In genomic region chr7:49424109-49424508, GRCh38 we compare ENCODE assay signal across 23 cellular contexts.
A peak's percentile ranks its signal among the peaks of the same experiment; 100 is the strongest.
DNase-seq lines count a peak whose midpoint lies in the region; ATAC-seq, FAIRE-seq and TF ChIP-seq lines count a peak whose summit lies in the region.
"Had no signal": no experiment of that assay in that cellular context is flagged by ENCODE, and none has a peak within 500 bp of the region (broad histone marks: within the 10 kb centered on the region; RNA-seq: fewer than 3 reads in every experiment).

No MANE protein-coding gene starts in this region.

- H3K27me3 ChIP-seq in HepG2 (ENCODE audit: control insufficient read depth in 1 of 2, insufficient read depth in 2 of 2, low read length in 2 of 2) = no peaks in the 10 kb centered on the region
- H3K27me3 ChIP-seq in right lobe of liver = no peaks in the 10 kb centered on the region
- H3K27me3 ChIP-seq in PC-3 (ENCODE audit: low read length) = no peaks in the 10 kb centered on the region
- no peaks in the 10 kb centered on the region for H3K27me3 ChIP-seq in WERI-Rb-1 (ENCODE audit: insufficient read depth, low read depth, severe bottlenecking)
- H3K27me3 ChIP-seq: BE2C had no signal

- no peak overlapping the region for H3K9ac ChIP-seq in HepG2 (ENCODE audit: insufficient read depth, low read depth, low read length)
- H3K9ac ChIP-seq in PC-3 (ENCODE audit: low read length) = peak overlapping the region; percentile 44; the same call in 1 of the 2 replicates

- H3K4me1 ChIP-seq in HepG2 (ENCODE audit: insufficient read depth, low read length) (no peaks in the 10 kb centered on the region), right lobe of liver (no peaks in the 10 kb centered on the region), PC-3 (ENCODE audit: insufficient read depth, low read length) (peaks cover 47% of the 10 kb centered on the region)
- H3K4me1 ChIP-seq: BE2C, Caco-2 had no signal

- TF ChIP-seq RAD21 in HepG2 (CRISPR knock-in tag; IDR thresholded peaks at IDR 0.05) = no peak

- no peak overlapping the region for H2AFZ ChIP-seq in HepG2 (ENCODE audit: low read length)
- H2AFZ ChIP-seq in PC-3 (ENCODE audit: low read length) = no peak overlapping the region

- H3K36me3 ChIP-seq in HepG2 (replicated peaks in 1 of 2; ENCODE audit: control insufficient read depth in 1 of 2, insufficient read depth in 2 of 2, low read length in 2 of 2) (no peaks in the 10 kb centered on the region), right lobe of liver (no peaks in the 10 kb centered on the region), PC-3 (ENCODE audit: low read depth, low read length) (no peaks in the 10 kb centered on the region), WERI-Rb-1 (no peaks in the 10 kb centered on the region)
- H3K36me3 ChIP-seq: BE2C had no signal

- in situ Hi-C loops in HepG2 (cut with HindIII; ENCODE audit: extremely low pct_ligation_motif_present, low pct_unique_long_range_greater_than_20kb) = no loop called here

- no peak for FAIRE-seq in HepG2 (lab: Jason Lieb, UNC)
- FAIRE-seq in frontal cortex (lab: Jason Lieb, UNC) = peak; percentile 36
- FAIRE-seq: GM12891, HTR-8/SVneo had no signal

- H3F3A ChIP-seq in PC-3 (ENCODE audit: low read length, unreplicated experiment) = no peaks in the 10 kb centered on the region

- H4K20me1 ChIP-seq in HepG2 (ENCODE audit: insufficient read depth, low read length) (no peaks in the 10 kb centered on the region), PC-3 (ENCODE audit: low read length) (no peaks in the 10 kb centered on the region)

- H3K4me2 ChIP-seq in HepG2 (ENCODE audit: low read depth, low read length) = no peak overlapping the region
- peak overlapping the region; percentile 62 for H3K4me2 ChIP-seq in PC-3 (ENCODE audit: low read length)

- no peaks in the 10 kb centered on the region for H3K9me2 ChIP-seq in PC-3 (replicated peaks; ENCODE audit: low read length)

- H3K27ac ChIP-seq in HepG2 (ENCODE audit: extremely low read length, insufficient read depth, low read length) (no peak overlapping the region), right lobe of liver (no peak overlapping the region), PC-3 (ENCODE audit: low read length) (peak overlapping the region; percentile 92), WERI-Rb-1 (no peak overlapping the region)

- ATAC-seq in HepG2 (no peak), right lobe of liver (no peak), PC-3 (peak; percentile 82), HG02610 (IDR thresholded peaks at IDR 0.05; ENCODE audit: unreplicated experiment) (no peak), GM21737 (IDR thresholded peaks at IDR 0.05; ENCODE audit: unreplicated experiment) (no peak)
- ATAC-seq: HCT116 had no signal

- DNase-seq in HepG2 (ENCODE audit: low spot score) = no peak
- no peak for DNase-seq in right lobe of liver
- peak; percentile 66 for DNase-seq in PC-3
- DNase-seq in frontal cortex (ENCODE audit: low spot score in 2 of 2) = no peak
- no peak for DNase-seq in AG20443 (ENCODE audit: low spot score)
- DNase-seq in WERI-Rb-1 = no peak
- DNase-seq: 8988T; BE2C; C1 segment of cervical spinal cord; Caco-2; CD4-positive, CD25-positive, alpha-beta regulatory T cell; DMS153; DND-41; EL; GOT3; H7; HFFc6; KBM-7 had no signal

- H3K9me3 ChIP-seq in HepG2 (ENCODE audit: low read length) (no peaks in the 10 kb centered on the region; the same call in 1 of the 2 replicates), right lobe of liver (no peaks in the 10 kb centered on the region), PC-3 (ENCODE audit: low read length) (no peaks in the 10 kb centered on the region), WERI-Rb-1 (ENCODE audit: severe bottlenecking) (no peaks in the 10 kb centered on the region)
- H3K9me3 ChIP-seq: BE2C, Caco-2 had no signal

- BruUV-seq in HepG2 (replicated peaks; lab: Mats Ljungman, UMichigan) = no TSS peak
- no TSS peak for BruUV-seq in PC-3 (replicated peaks; lab: Mats Ljungman, UMichigan)

- CTCF ChIA-PET in HepG2 (lab: Yijun Ruan, JAX; ENCODE audit: low intra/inter-chr PET ratio, low total read pairs) (no interaction called here), PC-3 (lab: Charles Lee) (no interaction called here)

- H3K79me2 ChIP-seq in HepG2 (ENCODE audit: insufficient read depth, low read length) (no peaks in the 10 kb centered on the region), PC-3 (ENCODE audit: low read length) (no peaks in the 10 kb centered on the region)

- H3K4me3 ChIP-seq in HepG2 (replicated peaks in 1 of 3; ENCODE audit: insufficient read depth in 1 of 3, low read depth in 2 of 3, low read length in 3 of 3) (no peak overlapping the region), right lobe of liver (no peak overlapping the region), PC-3 (ENCODE audit: low read length) (no peak overlapping the region), WERI-Rb-1 (ENCODE audit: low read depth, low read length) (no peak overlapping the region)

- TF ChIP-seq EP300 in HepG2 (IDR thresholded peaks at IDR 0.05; ENCODE audit: low read depth in 2 of 2, low read length in 2 of 2) (no peak), HepG2 (CRISPR knock-in tag; IDR thresholded peaks at IDR 0.05; ENCODE audit: borderline replicate concordance) (no peak)

- no peak for TF ChIP-seq CTCF in HepG2 (CRISPR knock-in tag; IDR thresholded peaks at IDR 0.05)
- TF ChIP-seq CTCF in right lobe of liver (IDR thresholded peaks at IDR 0.05) = no peak
- TF ChIP-seq CTCF in PC-3 (conservative IDR thresholded peaks at IDR 0.05; ENCODE audit: low read depth, low read length) = no peak
- no peak for TF ChIP-seq CTCF in WERI-Rb-1 (IDR thresholded peaks at IDR 0.05; ENCODE audit: low read depth, low read length)

- TF ChIP-seq POLR2A in HepG2 (IDR thresholded peaks at IDR 0.05; ENCODE audit: insufficient read depth in 1 of 2, low read depth in 2 of 2, low read length in 2 of 2) = no peak
- TF ChIP-seq POLR2A in right lobe of liver (IDR thresholded peaks at IDR 0.05) = no peak

- intact Hi-C loops in HepG2 (cut with micrococcal nuclease; ENCODE audit: unreplicated experiment) (no loop called here), right lobe of liver (cut with DNase I) (no loop called here), PC-3 (cut with micrococcal nuclease) (loop anchor here (1.0 kb wide), 1 partner anchor 26 kb away; no protein-coding TSS in a partner anchor)

- POLR2A ChIA-PET in HepG2 (lab: Yijun Ruan, JAX) = no interaction called here
- POLR2A ChIA-PET in PC-3 (lab: Charles Lee; ENCODE audit: unreplicated experiment) = interaction anchor here (0.6 kb wide), 1 partner anchor 59 kb away, joined by 4 read pairs; no protein-coding TSS in a partner anchor

TF ChIP-seq in HepG2, 621 proteins besides CTCF, POLR2A, EP300 and RAD21:
- TF ChIP-seq ZNF263 (CRISPR knock-in tag; IDR thresholded peaks at IDR 0.05) = no peak
- peak; percentile 55; the same call in 1 of the 2 replicates for TF ChIP-seq FOXA1 (IDR thresholded peaks at IDR 0.05)
- TF ChIP-seq FOXA1 (CRISPR knock-in tag; IDR thresholded peaks at IDR 0.05) = no peak
- no peak for TF ChIP-seq ZBTB49 (CRISPR knock-in tag; IDR thresholded peaks at IDR 0.05; ENCODE audit: borderline replicate concordance)
